ENCODE assay signal across 7 cellular contexts in genomic region chr14:51847489-51847796, GRCh38. TPM values are rescaled to one million over a fixed set of nuclear protein-coding genes. Genes with fewer than 3 reads are reported as not detected.
DNase-seq lines count a peak whose midpoint lies in the region; ATAC-seq, FAIRE-seq and TF ChIP-seq lines count a peak whose summit lies in the region.

No MANE protein-coding gene starts in this region.

- H3K4me2 ChIP-seq in OCI-LY1 (ENCODE audit: low read length) (peak overlapping the region; percentile 92), H1 (ENCODE audit: insufficient read depth in 1 of 2, low read depth in 2 of 2, low read length in 2 of 2) (peak overlapping the region; percentile 87 to 88)

- no peak overlapping the region for H3K14ac ChIP-seq in H1 (ENCODE audit: insufficient read length)

- no peak for TF ChIP-seq POLR2A in H1 (IDR thresholded peaks at IDR 0.05; ENCODE audit: control extremely low read depth in 1 of 2, low read depth in 2 of 2, low read length in 2 of 2)
- TF ChIP-seq POLR2A in body of pancreas (IDR thresholded peaks at IDR 0.05) = no peak
- TF ChIP-seq POLR2A in uterus (IDR thresholded peaks at IDR 0.05) = no peak
- no peak for TF ChIP-seq POLR2A in esophagus muscularis mucosa (IDR thresholded peaks at IDR 0.05; ENCODE audit: low read depth)

- H2BK20ac ChIP-seq in H1 (ENCODE audit: low read length) = 0 out of 2 replicates have a peak overlapping the region, but pooled peaks have one; percentile 38

- no peaks in the 10 kb centered on the region for H3K79me1 ChIP-seq in H1 (ENCODE audit: low read depth, low read length)

- no peak overlapping the region; the same call in 1 of the 2 replicates for H3K9ac ChIP-seq in OCI-LY1 (ENCODE audit: low read length)
- peak overlapping the region in 1 of 4 experiments; percentile 68; a peak in 2 of 7 replicates for H3K9ac ChIP-seq in H1 (replicated peaks in 1 of 4; ENCODE audit: extremely low read depth in 1 of 4, low read depth in 3 of 4, low read length in 3 of 4)
- H3K9ac ChIP-seq in skeletal muscle tissue (ENCODE audit: low read depth in 1 of 3, low read length in 3 of 3) = no peak overlapping the region

- H2BK120ac ChIP-seq in H1 (replicated peaks; ENCODE audit: low read depth, low read length) = peak overlapping the region; percentile 67

- peak overlapping the region; percentile 64; the same call in 1 of the 2 replicates for H3K18ac ChIP-seq in H1 (ENCODE audit: extremely low read depth, low read length)

- H3K4me3 ChIP-seq in GM12864 (ENCODE audit: low read depth, low read length) (peak overlapping the region; percentile 56; the same call in 1 of the 2 replicates), OCI-LY1 (ENCODE audit: low read depth, low read length, poor library complexity, severe bottlenecking) (peak overlapping the region; percentile 56), H1 (ENCODE audit: extremely low read depth in 1 of 4, insufficient read depth in 2 of 4, low read depth in 3 of 4, low read length in 4 of 4) (peak overlapping the region in 3 of 4 experiments; percentile 38 to 59 (median 45); a peak in 6 of 8 replicates), skeletal muscle tissue (ENCODE audit: low read length in 3 of 3) (no peak overlapping the region), body of pancreas (no peak overlapping the region), uterus (no peak overlapping the region), esophagus muscularis mucosa (no peak overlapping the region)

- POLR2A ChIA-PET in H1 (lab: Charles Lee; ENCODE audit: partially characterized antibody) = interaction anchor here (1.5 kb wide), 3 partner anchors 11 to 19 kb away, joined by 3 to 8 read pairs (median 4); partner anchors contain the start of gene GNG2

- intact Hi-C loops in body of pancreas (cut with DNase I) (no loop called here), uterus (cut with DNase I; ENCODE audit: low total_unique reads) (no loop called here), esophagus muscularis mucosa (cut with DNase I) (no loop called here)

- no peak for FAIRE-seq in H1 (lab: Jason Lieb, UNC)

- peaks cover 8% of the 10 kb centered on the region for H3K23me2 ChIP-seq in H1 (ENCODE audit: low read depth, low read length)

- H3K9me3 ChIP-seq in OCI-LY1 (ENCODE audit: low read length) (no peaks in the 10 kb centered on the region), H1 (ENCODE audit: insufficient read depth in 2 of 2, low read depth in 1 of 2, low read length in 1 of 2) (no peaks in the 10 kb centered on the region), skeletal muscle tissue (ENCODE audit: control insufficient read depth in 3 of 3, low read length in 3 of 3) (no peaks in the 10 kb centered on the region), body of pancreas (no peaks in the 10 kb centered on the region), uterus (no peaks in the 10 kb centered on the region), esophagus muscularis mucosa (no peaks in the 10 kb centered on the region)

- H4K91ac ChIP-seq in H1 (replicated peaks; ENCODE audit: insufficient read length, low read length) = peak overlapping the region; percentile 81

- ATAC-seq in body of pancreas = no peak

- H2BK5ac ChIP-seq in H1 (ENCODE audit: low read depth, low read length) = peak overlapping the region; percentile 89; the same call in 1 of the 2 replicates

- H3K27ac ChIP-seq in OCI-LY1 (ENCODE audit: low read depth, low read length, poor library complexity, severe bottlenecking) (peak overlapping the region; percentile 95), H1 (ENCODE audit: low read depth, low read length) (peak overlapping the region; percentile 89), skeletal muscle tissue (ENCODE audit: low read depth, low read length) (peak overlapping the region; percentile 54), body of pancreas (peak overlapping the region in 2 of 4 donors; percentile 57 to 64), uterus (no peak overlapping the region), esophagus muscularis mucosa (replicated peaks in 1 of 4) (peak overlapping the region in 2 of 4 donors; percentile 4 to 33)

- H3K79me2 ChIP-seq in OCI-LY1 (ENCODE audit: insufficient read depth, low read length) = no peaks in the 10 kb centered on the region
- H3K79me2 ChIP-seq in H1 (ENCODE audit: control insufficient read depth in 1 of 2, insufficient read depth in 2 of 2, low read length in 2 of 2) = no peaks in the 10 kb centered on the region

- 0 out of 2 replicates have a peak overlapping the region, but pooled peaks have one; percentile 4 for H2BK15ac ChIP-seq in H1 (ENCODE audit: low read length)

- H3K27me3 ChIP-seq in OCI-LY1 (ENCODE audit: insufficient read depth, low read length) = no peaks in the 10 kb centered on the region
- H3K27me3 ChIP-seq in H1 (replicated peaks in 1 of 4; ENCODE audit: control insufficient read depth in 3 of 4, extremely low read depth in 1 of 4, insufficient read depth in 3 of 4, low read length in 3 of 4) = no peaks in the 10 kb centered on the region
- no peaks in the 10 kb centered on the region for H3K27me3 ChIP-seq in skeletal muscle tissue (ENCODE audit: control insufficient read depth in 3 of 3, insufficient read depth in 3 of 3, low read length in 3 of 3)
- H3K27me3 ChIP-seq in body of pancreas = no peaks in the 10 kb centered on the region
- H3K27me3 ChIP-seq in uterus = no peaks in the 10 kb centered on the region
- H3K27me3 ChIP-seq in esophagus muscularis mucosa = no peaks in the 10 kb centered on the region

- WGBS in H1 (ENCODE audit: extremely low coverage in 1 of 2, insufficient coverage in 1 of 2, insufficient read length in 1 of 2, insufficient replicate concordance in 2 of 2, low coverage in 1 of 2, low lambda C conversion rate in 2 of 2, missing lambda C conversion rate in 1 of 2), 2 experiments = 73% methylated on average over 4 of the region's 4 CpGs; no CpG with 5 or more reads in 1 of the 2 experiments
- whole genome bisulfite sequencing in body of pancreas, 2 donors = 59 to 83% methylated on average over 4 of the region's 4 CpGs
- WGBS in esophagus muscularis mucosa = 82% methylated on average over 4 of the region's 4 CpGs

- no peaks in the 10 kb centered on the region for H3F3A ChIP-seq in OCI-LY1 (ENCODE audit: insufficient read depth, low read length)

- no peak overlapping the region for H4K8ac ChIP-seq in H1 (ENCODE audit: extremely low read depth, insufficient read depth, low read length)

- H2AK5ac ChIP-seq in H1 (ENCODE audit: low read depth, low read length) = no peak overlapping the region

- H3K4me1 ChIP-seq in OCI-LY1 (ENCODE audit: insufficient read depth, low read length, severe bottlenecking) (peaks cover 48% of the 10 kb centered on the region), H1 (replicated peaks in 1 of 4; ENCODE audit: control insufficient read depth in 3 of 4, insufficient read depth in 4 of 4, low read length in 3 of 4) (peaks cover 5 to 14% (median 10%) of the 10 kb centered on the region in 4 experiments), skeletal muscle tissue (ENCODE audit: control insufficient read depth in 3 of 3, insufficient read depth in 3 of 3, low read length in 3 of 3) (peaks cover 0 to 12% (median 2%) of the 10 kb centered on the region in 3 donors), body of pancreas (peaks cover 4% of the 10 kb centered on the region), uterus (no peaks in the 10 kb centered on the region), esophagus muscularis mucosa (no peaks in the 10 kb centered on the region)

- DNase-seq in GM12864 (ENCODE audit: low read depth) = no peak
- DNase-seq in H1 (ENCODE audit: low read depth in 1 of 2, low spot score in 2 of 2) = no peak
- no peak for DNase-seq in body of pancreas
- no peak for DNase-seq in uterus
- no peak for DNase-seq in esophagus muscularis mucosa (ENCODE audit: extremely low spot score)

- CTCF ChIA-PET in H1 (lab: Charles Lee; ENCODE audit: partially characterized antibody) = interaction anchor here (0.5 to 1.1 kb wide), 3 partner anchors 9 to 1592 kb away, joined by 3 to 4 read pairs (median 3); no protein-coding TSS in a partner anchor

- no peak for TF ChIP-seq RAD21 in H1 (IDR thresholded peaks at IDR 0.05 in 1 of 2, conservative IDR thresholded peaks at IDR 0.05 in 1 of 2; ENCODE audit: low read depth in 2 of 2, low read length in 2 of 2)

- H3K56ac ChIP-seq in H1 (replicated peaks; ENCODE audit: insufficient read length, low read depth, low read length) = no peak overlapping the region

- H4K20me1 ChIP-seq in OCI-LY1 (ENCODE audit: insufficient read depth, low read length) (no peaks in the 10 kb centered on the region), H1 (replicated peaks in 1 of 2; ENCODE audit: control insufficient read depth in 1 of 2, insufficient read depth in 2 of 2, low read length in 2 of 2) (no peaks in the 10 kb centered on the region)

- H3K4ac ChIP-seq in H1 (replicated peaks; ENCODE audit: insufficient read length, low read depth, low read length) = peak overlapping the region; percentile 40

- H2AFZ ChIP-seq in OCI-LY1 (ENCODE audit: low read length) = peak overlapping the region; percentile 32; the same call in 1 of the 2 replicates
- no peak overlapping the region; the same call in 1 of the 2 replicates for H2AFZ ChIP-seq in H1 (ENCODE audit: low read length)

- no peak overlapping the region for H4K5ac ChIP-seq in H1 (ENCODE audit: insufficient read length, low read depth, low read length)

- TF ChIP-seq EP300 in H1 (IDR thresholded peaks at IDR 0.05; ENCODE audit: borderline replicate concordance in 1 of 2, low read depth in 2 of 2, low read length in 2 of 2) (no peak), esophagus muscularis mucosa (IDR thresholded peaks at IDR 0.05) (no peak)

- H3K36me3 ChIP-seq in OCI-LY1 (ENCODE audit: insufficient read depth, low read length) (no peaks in the 10 kb centered on the region; the same call in 1 of the 2 replicates), H1 (ENCODE audit: control insufficient read depth in 2 of 4, insufficient read depth in 4 of 4, low read length in 3 of 4) (no peaks in the 10 kb centered on the region), skeletal muscle tissue (ENCODE audit: control insufficient read depth in 3 of 3, insufficient read depth in 3 of 3, low read length in 3 of 3) (no peaks in the 10 kb centered on the region), body of pancreas (replicated peaks in 1 of 2; ENCODE audit: insufficient read depth in 1 of 2, low read depth in 2 of 2) (no peaks in the 10 kb centered on the region), uterus (no peaks in the 10 kb centered on the region), esophagus muscularis mucosa (no peaks in the 10 kb centered on the region)

- H2BK12ac ChIP-seq in H1 (ENCODE audit: low read depth, low read length) = peak overlapping the region; percentile 95

- TF ChIP-seq CTCF in GM12864 (IDR thresholded peaks at IDR 0.05; ENCODE audit: low read depth, low read length, missing control alignments) (no peak), OCI-LY1 (IDR thresholded peaks at IDR 0.05; ENCODE audit: low read length) (no peak), H1 (IDR thresholded peaks at IDR 0.05; ENCODE audit: control extremely low read depth in 1 of 3, insufficient read depth in 1 of 3, low read depth in 1 of 3, low read length in 3 of 3) (no peak), body of pancreas (IDR thresholded peaks at IDR 0.05) (no peak), uterus (IDR thresholded peaks at IDR 0.05) (no peak), esophagus muscularis mucosa (IDR thresholded peaks at IDR 0.05) (no peak)

- H3K9me2 ChIP-seq in OCI-LY1 (ENCODE audit: low read depth, low read length) = no peaks in the 10 kb centered on the region

- no peak overlapping the region for H3K23ac ChIP-seq in H1 (ENCODE audit: insufficient read length)

RNA-seq across cellular contexts. Expression of gene GNG2, which starts 13.0 kb away (rescaled TPM):
- 17.9 and 18.5 TPM in 2 replicates for total RNA-seq in H1 (2021; fragmentation: NEBNext Ultra II Directional; extraction: Animal tissue kit (Norgen Biotek cat#: 25700))
- 5.5 and 8.2 TPM in 2 replicates for polyA plus RNA-seq in H1 (2011; rRNA removed)
- polyA plus RNA-seq in H1 (2011; cell fraction: cytosol; rRNA removed) = 8.5 TPM
- polyA plus RNA-seq in H1 (2011; cell fraction: nucleus; rRNA removed) = 5.6 TPM
- polyA plus RNA-seq in H1 (2012, experiment 1 of 2) = 8.2 to 18.2 TPM (median 10.6 TPM) in 4 replicates
- 2.6 TPM for polyA plus RNA-seq in H1 (2012, experiment 2 of 2)
- 11.2 TPM for polyA plus RNA-seq in H1 (2013, experiment 1 of 2)
- 10.7 TPM for polyA plus RNA-seq in H1 (2013, experiment 2 of 2)
- polyA minus RNA-seq in H1 (2011; rRNA and poly(A)+ RNA removed) = 9.3 and 15.9 TPM in 2 replicates
- 6.2 TPM for polyA minus RNA-seq in H1 (2011; cell fraction: cytosol; rRNA and poly(A)+ RNA removed)
- 14.6 TPM for polyA minus RNA-seq in H1 (2011; cell fraction: nucleus; rRNA and poly(A)+ RNA removed)
- 25.1 TPM for total RNA-seq in skeletal muscle tissue
- total RNA-seq in body of pancreas = 1 to 10 TPM; 6.2 to 6.6 TPM
- 10 to 100 TPM in 2 of 4 donors, 1 to 10 TPM in 1, under 1 TPM in 1; 0.77 to 62.1 (median 10.3) TPM for total RNA-seq in uterus
- total RNA-seq in esophagus muscularis mucosa = 10 to 100 TPM; 15.7 to 19.9 (median 17.7) TPM

Comparison
In these comparisons a context has a peak if more than half of its experiments do, and no peak if none do; other contexts are left out.
1. H3K4me3 ChIP-seq: peak in GM12864 (single experiment), OCI-LY1 (single experiment) and H1 (3 of 4); none in skeletal muscle tissue (0 of 3), body of pancreas (0 of 2), uterus (0 of 2) and esophagus muscularis mucosa (0 of 4).
2. H3K27ac ChIP-seq: peak in OCI-LY1 (single experiment), H1 (single experiment) and skeletal muscle tissue (single experiment); none in uterus (0 of 2).